ENCODE assay signal across 8 cellular contexts in genomic region chr12:30823140-30823669, GRCh38.
DNase-seq lines count a peak whose midpoint lies in the region; TF ChIP-seq lines count a peak whose summit lies in the region.

No MANE protein-coding gene starts in this region.

- no peak overlapping the region for H2BK5ac ChIP-seq in H9 (ENCODE audit: insufficient read length, low read length)

- H3K27ac ChIP-seq in H9 (ENCODE audit: insufficient read length, low read depth, low read length) (no peak overlapping the region), ovary (peak overlapping the region; percentile 32 to 77)

- H2BK120ac ChIP-seq in H9 (ENCODE audit: low read depth, low read length, poor library complexity, severe bottlenecking) = no peak overlapping the region

- no peak overlapping the region for H3K4ac ChIP-seq in H9 (ENCODE audit: low read depth, low read length)

- 0 out of 3 replicates have a peak, but pooled peaks have one; percentile 21 for TF ChIP-seq CTCF in H9 (conservative IDR thresholded peaks at IDR 0.05)
- TF ChIP-seq CTCF in foreskin fibroblast (IDR thresholded peaks at IDR 0.05; ENCODE audit: low read depth, low read length) = peak; percentile 21
- no peak for TF ChIP-seq CTCF in ovary (IDR thresholded peaks at IDR 0.05)
- TF ChIP-seq CTCF in BE2C (IDR thresholded peaks at IDR 0.05; ENCODE audit: low read depth, low read length) = no peak

- no peak overlapping the region for H2BK15ac ChIP-seq in H9 (ENCODE audit: low read depth, low read length)

- H3K23ac ChIP-seq in H9 (ENCODE audit: insufficient read length, low read depth, low read length) = no peak overlapping the region

- intact Hi-C loops in ovary (cut with DNase I) = no loop called here

- no peak overlapping the region for H3K18ac ChIP-seq in H9 (ENCODE audit: insufficient read length, low read depth, low read length)

- H3K27me3 ChIP-seq in H9 (ENCODE audit: insufficient read depth, low read length) (no peaks in the 10 kb centered on the region; the same call in 1 of the 2 replicates), ovary (no peaks in the 10 kb centered on the region), BE2C (peaks cover 7% of the 10 kb centered on the region; the same call in 1 of the 2 replicates)

- no peaks in the 10 kb centered on the region for H3K9me3 Mint-ChIP-seq in H9

- no peaks in the 10 kb centered on the region for H3K36me3 Mint-ChIP-seq in H9 (ENCODE audit: insufficient read depth in 1 of 3, low read depth in 3 of 3)

- H3K27ac Mint-ChIP-seq in H9 = no peak overlapping the region; a peak in 1 of 7 replicates

- H3K4me3 ChIP-seq in foreskin fibroblast (ENCODE audit: low read depth in 1 of 2, low read length in 2 of 2) = peak overlapping the region; percentile 46 to 47
- peak overlapping the region; percentile 47 for H3K4me3 ChIP-seq in ovary
- H3K4me3 ChIP-seq in BE2C (ENCODE audit: low read depth, low read length) = no peak overlapping the region

- no peaks in the 10 kb centered on the region for H3K4me1 ChIP-seq in H9 (ENCODE audit: insufficient read depth, low read length)
- peaks cover 3% of the 10 kb centered on the region for H3K4me1 ChIP-seq in ovary (ENCODE audit: insufficient read depth)
- no peaks in the 10 kb centered on the region for H3K4me1 ChIP-seq in BE2C

- H3K23me2 ChIP-seq in H9 (ENCODE audit: insufficient read length, low read depth, low read length, poor library complexity, severe bottlenecking) = peaks cover 13% of the 10 kb centered on the region

- peaks cover 18 to 21% of the 10 kb centered on the region in 2 experiments for H3K4me1 Mint-ChIP-seq in H9

- no peaks in the 10 kb centered on the region for H3K79me1 ChIP-seq in H9 (ENCODE audit: insufficient read depth, low read depth, low read length, poor library complexity, severe bottlenecking)

- TF ChIP-seq POLR2A in ovary (IDR thresholded peaks at IDR 0.05) = no peak

- WGBS in H9 (ENCODE audit: extremely low coverage, insufficient read length, low lambda C conversion rate) = no CpG with 5 or more reads among the region's 34 CpGs
- 41 to 48% (median 44%) methylated on average over 34 of the region's 34 CpGs for WGBS in ovary, 3 donors

- H4K8ac ChIP-seq in H9 (replicated peaks; ENCODE audit: insufficient read length, low read depth, low read length) = no peak overlapping the region

- DNase-seq in CD1c-positive myeloid dendritic cell (ENCODE audit: extremely low spot score) (peak; percentile 28), H9 (no peak), foreskin fibroblast (no peak), ovary (peak in 4 of 5 donors; percentile 36 to 57 (median 46)), NCI-H446 treated with DMSO at 0.1 percent for 48 hours (lab: John Stamatoyannopoulos, UW) (no peak), HuH-7.5 (ENCODE audit: low spot score) (no peak), BE2C (no peak)
- DNase-seq in activated T-cell treated with anti-CD3 and anti-CD28 coated beads, Interleukin-2, amount 50 U/mL, for 1 hour = peak; percentile 56

- TF ChIP-seq EP300 in ovary (IDR thresholded peaks at IDR 0.05) = no peak

- H2BK20ac ChIP-seq in H9 (ENCODE audit: low read depth, low read length, poor library complexity, severe bottlenecking) = no peak overlapping the region

- H4K5ac ChIP-seq in H9 (ENCODE audit: insufficient read length, low read depth, low read length) = no peak overlapping the region

- H3K56ac ChIP-seq in H9 (ENCODE audit: insufficient read length, low read depth, low read length) = no peak overlapping the region

- H3K9ac ChIP-seq in H9 (ENCODE audit: extremely low read depth, insufficient read length, low read length) = peak overlapping the region; percentile 16

- no peaks in the 10 kb centered on the region for H3K79me2 ChIP-seq in H9 (ENCODE audit: insufficient read depth, low read length)

- peak overlapping the region; percentile 53 for H3K4me2 ChIP-seq in H9 (ENCODE audit: insufficient read depth, insufficient read length, low read length)

- no peaks in the 10 kb centered on the region for H3K36me3 ChIP-seq in ovary
- H3K36me3 ChIP-seq in BE2C = no peaks in the 10 kb centered on the region

- peaks cover 67% of the 10 kb centered on the region for H3K27me3 Mint-ChIP-seq in H9 (ENCODE audit: low read depth)

- no peak overlapping the region for H4K91ac ChIP-seq in H9 (ENCODE audit: insufficient read length, low read depth, low read length)

- H2AFZ ChIP-seq in H9 (ENCODE audit: low read length) = no peak overlapping the region

- H2BK12ac ChIP-seq in H9 (ENCODE audit: insufficient read length, low read depth, low read length) = no peak overlapping the region

- peak overlapping the region; percentile 23 for H3K14ac ChIP-seq in H9 (ENCODE audit: insufficient read depth, low read length)

- no peak overlapping the region for H2AK5ac ChIP-seq in H9 (ENCODE audit: insufficient read length, low read length)

- no peaks in the 10 kb centered on the region for H4K20me1 ChIP-seq in H9 (ENCODE audit: control insufficient read depth, insufficient read depth, insufficient read length)

- no peak overlapping the region for H3T11ph ChIP-seq in H9 (ENCODE audit: low read length)

- H3K9me3 ChIP-seq in H9 (ENCODE audit: control insufficient read depth, low read depth, low read length) (no peaks in the 10 kb centered on the region), ovary (no peaks in the 10 kb centered on the region), BE2C (no peaks in the 10 kb centered on the region)

- H3K4me3 Mint-ChIP-seq in H9 = peak overlapping the region; percentile 77 to 84

Comparison
In these comparisons a context has a peak if more than half of its experiments do, and no peak if none do; other contexts are left out.
1. DNase-seq: peak in CD1c-positive myeloid dendritic cell (single experiment), activated T-cell treated with anti-CD3 and anti-CD28 coated beads, Interleukin-2, amount 50 U/mL, for 1 hour (single experiment) and ovary (4 of 5); none in H9 (single experiment), foreskin fibroblast (0 of 2), NCI-H446 treated with DMSO at 0.1 percent for 48 hours (single experiment), HuH-7.5 (single experiment) and BE2C (single experiment).
2. CTCF ChIP-seq: peak in H9 (single experiment) and foreskin fibroblast (single experiment); none in ovary (0 of 3) and BE2C (single experiment).